ENCODE assay signal across 1 cellular context in the genomic region with DNA sequence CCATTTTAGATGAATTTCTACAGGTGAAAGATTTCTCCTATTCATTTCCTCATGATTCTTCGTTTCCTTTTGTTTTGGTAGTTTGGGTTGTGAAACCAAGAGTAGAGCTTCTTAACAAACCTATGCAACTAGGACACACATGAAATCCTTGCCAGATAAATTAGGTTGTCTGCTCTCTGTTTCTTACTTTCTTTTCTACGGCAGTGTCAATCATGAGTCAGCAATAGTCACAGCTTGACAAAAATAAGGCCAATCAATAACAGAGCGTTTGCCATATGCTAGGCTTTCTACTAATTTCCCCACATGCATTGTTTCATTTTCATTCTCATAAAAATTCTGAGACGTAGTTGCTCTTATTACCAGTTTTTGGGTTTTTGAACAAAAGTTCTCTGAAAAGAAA.
TF ChIP-seq lines count a peak whose summit lies in the region.

No MANE protein-coding gene starts in this region.

TF ChIP-seq in K562, 482 proteins besides CTCF, POLR2A, EP300 and RAD21 (continues in another document):
- no peak for TF ChIP-seq ZC3H4 (CRISPR knock-in tag; IDR thresholded peaks at IDR 0.05; ENCODE audit: borderline replicate concordance)
- no peak for TF ChIP-seq NCOA4 (IDR thresholded peaks at IDR 0.05; ENCODE audit: partially characterized antibody)
- TF ChIP-seq MTA1 (IDR thresholded peaks at IDR 0.05; ENCODE audit: borderline replicate concordance): no peak
- TF ChIP-seq, protein P1, sequence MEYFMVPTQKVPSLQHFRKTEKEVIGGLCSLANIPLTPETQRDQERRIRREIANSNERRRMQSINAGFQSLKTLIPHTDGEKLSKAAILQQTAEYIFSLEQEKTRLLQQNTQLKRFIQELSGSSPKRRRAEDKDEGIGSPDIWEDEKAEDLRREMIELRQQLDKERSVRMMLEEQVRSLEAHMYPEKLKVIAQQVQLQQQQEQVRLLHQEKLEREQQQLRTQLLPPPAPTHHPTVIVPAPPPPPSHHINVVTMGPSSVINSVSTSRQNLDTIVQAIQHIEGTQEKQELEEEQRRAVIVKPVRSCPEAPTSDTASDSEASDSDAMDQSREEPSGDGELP (CRISPR knock-in tag; IDR thresholded peaks at IDR 0.05; ENCODE audit: borderline replicate concordance): no peak
- no peak for TF ChIP-seq MTF1 (CRISPR knock-in tag; IDR thresholded peaks at IDR 0.05; ENCODE audit: borderline replicate concordance)
- TF ChIP-seq PRDM10 (IDR thresholded peaks at IDR 0.05; ENCODE audit: partially characterized antibody): no peak
- no peak for TF ChIP-seq NR2C2 (CRISPR knock-in tag; IDR thresholded peaks at IDR 0.05)
- TF ChIP-seq NR2C2 (tag; IDR thresholded peaks at IDR 0.05): no peak
- no peak for TF ChIP-seq SRF (CRISPR knock-in tag; IDR thresholded peaks at IDR 0.05)
- TF ChIP-seq HEY1 (CRISPR knock-in tag; IDR thresholded peaks at IDR 0.05; ENCODE audit: borderline replicate concordance): no peak
- no peak for TF ChIP-seq ARID4B (CRISPR knock-in tag; IDR thresholded peaks at IDR 0.05)
- no peak for TF ChIP-seq ZFX (CRISPR knock-in tag; IDR thresholded peaks at IDR 0.05)
- TF ChIP-seq E2F4 (CRISPR knock-in tag; IDR thresholded peaks at IDR 0.05; ENCODE audit: low read depth): no peak
- no peak for TF ChIP-seq CCAR2 (IDR thresholded peaks at IDR 0.05; ENCODE audit: low read depth, low read length)
- no peak for TF ChIP-seq ARID1B (IDR thresholded peaks at IDR 0.05)
- TF ChIP-seq, protein P2, sequence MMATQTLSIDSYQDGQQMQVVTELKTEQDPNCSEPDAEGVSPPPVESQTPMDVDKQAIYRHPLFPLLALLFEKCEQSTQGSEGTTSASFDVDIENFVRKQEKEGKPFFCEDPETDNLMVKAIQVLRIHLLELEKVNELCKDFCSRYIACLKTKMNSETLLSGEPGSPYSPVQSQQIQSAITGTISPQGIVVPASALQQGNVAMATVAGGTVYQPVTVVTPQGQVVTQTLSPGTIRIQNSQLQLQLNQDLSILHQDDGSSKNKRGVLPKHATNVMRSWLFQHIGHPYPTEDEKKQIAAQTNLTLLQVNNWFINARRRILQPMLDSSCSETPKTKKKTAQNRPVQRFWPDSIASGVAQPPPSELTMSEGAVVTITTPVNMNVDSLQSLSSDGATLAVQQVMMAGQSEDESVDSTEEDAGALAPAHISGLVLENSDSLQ (IDR thresholded peaks at IDR 0.05): peak; percentile 96
- no peak for TF ChIP-seq ZNF589 (CRISPR knock-in tag; IDR thresholded peaks at IDR 0.05; ENCODE audit: low read depth)
- TF ChIP-seq TFAM (CRISPR knock-in tag; conservative IDR thresholded peaks at IDR 0.05): no peak
- TF ChIP-seq HES1 (IDR thresholded peaks at IDR 0.05; ENCODE audit: low read depth): no peak
- TF ChIP-seq TAF15 (IDR thresholded peaks at IDR 0.05; ENCODE audit: low read depth, low read length): no peak
- TF ChIP-seq ZNF274 (IDR thresholded peaks at IDR 0.05; ENCODE audit: borderline replicate concordance, low read depth, low read length): no peak
- TF ChIP-seq MAFG (tag; conservative IDR thresholded peaks at IDR 0.05): peak; percentile 95
- TF ChIP-seq NFE2 (IDR thresholded peaks at IDR 0.05; ENCODE audit: low read depth): peak; percentile 91
- no peak for TF ChIP-seq ZNF395 (CRISPR knock-in tag; IDR thresholded peaks at IDR 0.05)
- TF ChIP-seq, protein P3, sequence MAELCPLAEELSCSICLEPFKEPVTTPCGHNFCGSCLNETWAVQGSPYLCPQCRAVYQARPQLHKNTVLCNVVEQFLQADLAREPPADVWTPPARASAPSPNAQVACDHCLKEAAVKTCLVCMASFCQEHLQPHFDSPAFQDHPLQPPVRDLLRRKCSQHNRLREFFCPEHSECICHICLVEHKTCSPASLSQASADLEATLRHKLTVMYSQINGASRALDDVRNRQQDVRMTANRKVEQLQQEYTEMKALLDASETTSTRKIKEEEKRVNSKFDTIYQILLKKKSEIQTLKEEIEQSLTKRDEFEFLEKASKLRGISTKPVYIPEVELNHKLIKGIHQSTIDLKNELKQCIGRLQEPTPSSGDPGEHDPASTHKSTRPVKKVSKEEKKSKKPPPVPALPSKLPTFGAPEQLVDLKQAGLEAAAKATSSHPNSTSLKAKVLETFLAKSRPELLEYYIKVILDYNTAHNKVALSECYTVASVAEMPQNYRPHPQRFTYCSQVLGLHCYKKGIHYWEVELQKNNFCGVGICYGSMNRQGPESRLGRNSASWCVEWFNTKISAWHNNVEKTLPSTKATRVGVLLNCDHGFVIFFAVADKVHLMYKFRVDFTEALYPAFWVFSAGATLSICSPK (IDR thresholded peaks at IDR 0.05; ENCODE audit: borderline replicate concordance): no peak
- no peak for TF ChIP-seq RAD51 (IDR thresholded peaks at IDR 0.05; ENCODE audit: borderline replicate concordance, low read depth)
- TF ChIP-seq ZNF239 (CRISPR knock-in tag; IDR thresholded peaks at IDR 0.05): no peak
- TF ChIP-seq ZNF146 (CRISPR knock-in tag; IDR thresholded peaks at IDR 0.05; ENCODE audit: unreplicated experiment): no peak
- no peak for TF ChIP-seq ZNF57 (CRISPR knock-in tag; IDR thresholded peaks at IDR 0.05)
- TF ChIP-seq TARDBP (IDR thresholded peaks at IDR 0.05): no peak
- peak; percentile 75; the same call in 1 of the 2 replicates for TF ChIP-seq NFE2L1 (tag; IDR thresholded peaks at IDR 0.05; ENCODE audit: borderline replicate concordance, low read depth)
- TF ChIP-seq PBX2 (CRISPR knock-in tag; IDR thresholded peaks at IDR 0.05; ENCODE audit: low read depth): peak; percentile 40; the same call in 1 of the 2 replicates
- TF ChIP-seq PBX2 (tag; conservative IDR thresholded peaks at IDR 0.05; ENCODE audit: low read depth): peak; percentile 94
- TF ChIP-seq JUND (IDR thresholded peaks at IDR 0.05; ENCODE audit: borderline replicate concordance, low read depth, low read length): no peak
- TF ChIP-seq JUND (tag; IDR thresholded peaks at IDR 0.05; ENCODE audit: borderline replicate concordance, low read depth, low read length): no peak
- TF ChIP-seq KAT8 (IDR thresholded peaks at IDR 0.05; ENCODE audit: low read depth): no peak
- peak; percentile 94 for TF ChIP-seq ZNF316 (IDR thresholded peaks at IDR 0.05)
- TF ChIP-seq ZNF212 (CRISPR knock-in tag; IDR thresholded peaks at IDR 0.05): no peak
- TF ChIP-seq, protein P4, sequence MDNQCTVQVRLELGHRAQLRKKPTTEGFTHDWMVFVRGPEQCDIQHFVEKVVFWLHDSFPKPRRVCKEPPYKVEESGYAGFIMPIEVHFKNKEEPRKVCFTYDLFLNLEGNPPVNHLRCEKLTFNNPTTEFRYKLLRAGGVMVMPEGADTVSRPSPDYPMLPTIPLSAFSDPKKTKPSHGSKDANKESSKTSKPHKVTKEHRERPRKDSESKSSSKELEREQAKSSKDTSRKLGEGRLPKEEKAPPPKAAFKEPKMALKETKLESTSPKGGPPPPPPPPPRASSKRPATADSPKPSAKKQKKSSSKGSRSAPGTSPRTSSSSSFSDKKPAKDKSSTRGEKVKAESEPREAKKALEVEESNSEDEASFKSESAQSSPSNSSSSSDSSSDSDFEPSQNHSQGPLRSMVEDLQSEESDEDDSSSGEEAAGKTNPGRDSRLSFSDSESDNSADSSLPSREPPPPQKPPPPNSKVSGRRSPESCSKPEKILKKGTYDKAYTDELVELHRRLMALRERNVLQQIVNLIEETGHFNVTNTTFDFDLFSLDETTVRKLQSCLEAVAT (IDR thresholded peaks at IDR 0.05): no peak
- TF ChIP-seq ZNF699 (CRISPR knock-in tag; IDR thresholded peaks at IDR 0.05; ENCODE audit: insufficient replicate concordance): no peak
